ENCODE assay signal across 15 cellular contexts in genomic region chr4:23728393-23728792, GRCh38.
A peak's percentile ranks its signal among the peaks of the same experiment; 100 is the strongest.
DNase-seq lines count a peak whose midpoint lies in the region; ATAC-seq and TF ChIP-seq lines count a peak whose summit lies in the region.
"Had no signal": no experiment of that assay in that cellular context is flagged by ENCODE, and none has a peak within 500 bp of the region (broad histone marks: within the 10 kb centered on the region; RNA-seq: fewer than 3 reads in every experiment).

No MANE protein-coding gene starts in this region.

- H3K4me1 ChIP-seq in psoas muscle = peaks cover 10% of the 10 kb centered on the region

- H3K27ac ChIP-seq in psoas muscle = no peak overlapping the region
- H3K27ac ChIP-seq: coronary artery, PC-9, tibial artery had no signal

- ATAC-seq in psoas muscle (peak; percentile 81 to 97 (median 97)), GM18873 (IDR thresholded peaks at IDR 0.05; ENCODE audit: low FRiP score, unreplicated experiment) (no peak)
- ATAC-seq: activated T-helper 17 cell treated with anti-CD3 and anti-CD28 coated beads, Interleukin-2, amount 50 U/mL, for 72 hours had no signal

- no peaks in the 10 kb centered on the region for H3K27me3 ChIP-seq in psoas muscle (ENCODE audit: insufficient read depth in 3 of 3, low read length in 2 of 3)
- H3K27me3 ChIP-seq: tibial artery had no signal

- DNase-seq in GM03348 (ENCODE audit: low spot score) (peak; percentile 22), RKO (ENCODE audit: low spot score) (peak; percentile 21), fibroblast of peridontal ligament (ENCODE audit: extremely low read depth) (peak; percentile 85), psoas muscle (no peak), KBM-7 (no peak), NCI-H1092 treated with DMSO at 0.1 percent for 48 hours (lab: John Stamatoyannopoulos, UW) (no peak)
- no peak for DNase-seq in effector CD4-positive, alpha-beta T cell
- DNase-seq: activated B cell treated with CpG ODN at 0.5 μM for 24 hours, DMS153, NCI-H1694 treated with DMSO at 0.1 percent for 48 hours, PC-9, tibial artery had no signal

- intact Hi-C loops in psoas muscle (cut with DNase I) = no loop called here

- no peaks in the 10 kb centered on the region for H3K9me3 ChIP-seq in psoas muscle
- H3K9me3 ChIP-seq: tibial artery had no signal

- H3K4me3 ChIP-seq in psoas muscle = no peak overlapping the region
- H3K4me3 ChIP-seq: coronary artery, PC-9, tibial artery had no signal

- no peak for TF ChIP-seq CTCF in psoas muscle (IDR thresholded peaks at IDR 0.05)

- H3K36me3 ChIP-seq in psoas muscle (ENCODE audit: insufficient read depth in 1 of 2, low read depth in 1 of 2) = no peaks in the 10 kb centered on the region
- H3K36me3 ChIP-seq: tibial artery had no signal

- in situ Hi-C loops in KBM-7 (cut with MboI; ENCODE audit: low pct_unique_long_range_greater_than_20kb, low sequenced_read_pairs) = no loop called here

Comparison
In these comparisons a context has a peak if more than half of its experiments do, and no peak if none do; other contexts are left out.
1. DNase-seq: peak in GM03348 (single experiment), RKO (single experiment) and fibroblast of peridontal ligament (single experiment); none in psoas muscle (0 of 2), KBM-7 (single experiment), NCI-H1092 treated with DMSO at 0.1 percent for 48 hours (single experiment) and effector CD4-positive, alpha-beta T cell (single experiment).